Comparison of ENCODE assay signal across 18 cellular contexts in the genomic region with DNA sequence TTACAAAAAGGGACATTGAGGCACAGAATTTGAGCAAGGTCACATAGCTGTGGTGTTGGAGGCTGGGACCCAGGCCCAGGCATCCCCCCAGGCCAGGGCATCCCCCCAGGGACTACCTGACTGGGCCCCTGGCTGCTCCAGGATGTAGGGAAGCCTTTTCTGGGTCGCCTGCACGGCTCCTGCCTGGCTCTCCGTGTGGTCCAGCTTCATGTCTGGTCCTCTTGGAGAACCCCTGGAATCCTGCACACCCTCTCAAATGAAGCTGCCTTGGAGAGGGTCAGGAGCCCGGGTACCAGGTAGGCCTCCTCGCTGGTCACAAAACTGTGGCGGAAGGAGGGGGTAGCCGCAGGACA. TPM values are rescaled to one million over a fixed set of nuclear protein-coding genes. Genes with fewer than 3 reads are reported as not detected.
A peak's percentile ranks its signal among the peaks of the same experiment; 100 is the strongest.
DNase-seq lines count a peak whose midpoint lies in the region; ATAC-seq and TF ChIP-seq lines count a peak whose summit lies in the region.
"Had no signal": no experiment of that assay in that cellular context is flagged by ENCODE, and none has a peak within 500 bp of the region (broad histone marks: within the 10 kb centered on the region; RNA-seq: fewer than 3 reads in every experiment).

No MANE protein-coding gene starts in this region.

- H3K27ac ChIP-seq in KMS-11 = no peak overlapping the region
- H3K27ac ChIP-seq in spleen = no peak overlapping the region

- peak overlapping the region; percentile 75; the same call in 1 of the 2 replicates for H2AFZ ChIP-seq in KMS-11 (ENCODE audit: low read depth)

- no peak overlapping the region for H3K4me2 ChIP-seq in KMS-11

- H3K9ac ChIP-seq in KMS-11 = no peak overlapping the region
- H3K9ac ChIP-seq in iPS-15b (ENCODE audit: low read depth, low read length) = peak overlapping the region; percentile 8

- H3K27me3 ChIP-seq in KMS-11 (ENCODE audit: insufficient read depth, low read depth) = no peaks in the 10 kb centered on the region
- peaks cover 20% of the 10 kb centered on the region for H3K27me3 ChIP-seq in iPS-15b (ENCODE audit: control insufficient read depth, insufficient read depth, low read length)
- peaks cover 0 to 77% (median 7%) of the 10 kb centered on the region in 7 donors for H3K27me3 ChIP-seq in spleen (replicated peaks in 1 of 7)

- intact Hi-C loops in Right ventricle myocardium inferior (cut with DNase I) (no loop called here), left cardiac atrium (cut with DNase I) (no loop called here), spleen (cut with DNase I; ENCODE audit: low total_unique reads) (no loop called here)

- 84 to 99% (median 95%) methylated on average over 7 of the region's 7 CpGs for WGBS in spleen, 5 donors

- no peak for TF ChIP-seq POLR2A in spleen (IDR thresholded peaks at IDR 0.05)

- H3K4me3 ChIP-seq in KMS-11 (IDR thresholded peaks at IDR 0.05; ENCODE audit: insufficient read depth, low read depth, low read length) (no peak overlapping the region), iPS-15b (ENCODE audit: low read depth, low read length) (no peak overlapping the region), spleen (no peak overlapping the region)

- peaks cover 10% of the 10 kb centered on the region for H3K4me1 ChIP-seq in KMS-11 (ENCODE audit: low read depth, poor library complexity, severe bottlenecking)
- peaks cover 3% of the 10 kb centered on the region for H3K4me1 ChIP-seq in iPS-15b (ENCODE audit: control insufficient read depth, insufficient read depth, low read length)
- peaks cover 0 to 21% (median 16%) of the 10 kb centered on the region in 6 donors for H3K4me1 ChIP-seq in spleen

- H4K20me1 ChIP-seq in KMS-11 (ENCODE audit: insufficient read depth) = no peaks in the 10 kb centered on the region

- no peak for ATAC-seq in Right ventricle myocardium inferior
- no peak for ATAC-seq in left cardiac atrium

- H3K36me3 ChIP-seq in KMS-11 (ENCODE audit: insufficient read depth) = no peaks in the 10 kb centered on the region
- H3K36me3 ChIP-seq in iPS-15b (ENCODE audit: control insufficient read depth, insufficient read depth, low read length) = peaks cover 7% of the 10 kb centered on the region
- no peaks in the 10 kb centered on the region for H3K36me3 ChIP-seq in spleen

- TF ChIP-seq CTCF in KMS-11 (conservative IDR thresholded peaks at IDR 0.05; ENCODE audit: low read depth, low read length) (no peak), spleen (IDR thresholded peaks at IDR 0.05 in 8 of 11, conservative IDR thresholded peaks at IDR 0.05 in 3 of 11) (no peak)

- H3K9me3 ChIP-seq in iPS-15b (ENCODE audit: control insufficient read depth, insufficient read depth, low read length) = no peaks in the 10 kb centered on the region
- no peaks in the 10 kb centered on the region for H3K9me3 ChIP-seq in spleen

- no peaks in the 10 kb centered on the region for H3K79me2 ChIP-seq in KMS-11 (ENCODE audit: insufficient read depth, low read depth)

- DNase-seq in Right ventricle myocardium inferior (ENCODE audit: missing footprints) = peak; percentile 22
- DNase-seq in left cardiac atrium = no peak
- DNase-seq in spleen = peak; percentile 63
- DNase-seq in H4 (ENCODE audit: low spot score) = no peak
- DNase-seq in NCI-H345 (lab: John Stamatoyannopoulos, UW) = no peak
- no peak for DNase-seq in activated gamma-delta T cell (lab: John Stamatoyannopoulos, UW)
- DNase-seq: CD4-positive, CD25-positive, alpha-beta regulatory T cell; DMS53; NCI-H1048; NCI-H446; PC-3 had no signal

RNA-seq across cellular contexts. Expression of gene CELSR2, which starts 0.9 kb away (rescaled TPM):
- total RNA-seq in Right ventricle myocardium inferior (6.5 TPM), left cardiac atrium (10 to 100 TPM; 15.6 to 21.1 TPM), spleen (1 to 10 TPM in 5 of 7 donors, under 1 TPM in 2; 0.79 to 2.9 (median 1.4) TPM)
- under 1 TPM; 0.20 to 0.54 (median 0.46) TPM for polyA plus RNA-seq in spleen
- total RNA-seq in H4 (2014; rRNA removed; shearing (Covaris generic)) = 1.7 and 1.9 TPM in 2 replicates

RNA-seq across cellular contexts. Expression of gene PSRC1, which starts 34.5 kb away (rescaled TPM):
- 1.2 TPM for total RNA-seq in Right ventricle myocardium inferior
- 1 to 10 TPM; 2.3 to 2.5 TPM for total RNA-seq in left cardiac atrium
- 1 to 10 TPM; 2.0 to 9.3 (median 3.1) TPM for total RNA-seq in spleen
- polyA plus RNA-seq in spleen = 1 to 10 TPM; 3.5 to 3.9 (median 3.5) TPM
- total RNA-seq in H4 (2014; rRNA removed; shearing (Covaris generic)) = 24.5 and 39.4 TPM in 2 replicates

RNA-seq across cellular contexts. Expression of gene SARS1, which starts 34.7 kb away (rescaled TPM):
- total RNA-seq in Right ventricle myocardium inferior = 97.6 TPM
- total RNA-seq in left cardiac atrium = 100 to 1,000 TPM; 109 to 141 TPM
- total RNA-seq in spleen = 100 to 1,000 TPM in 3 of 7 donors, 10 to 100 TPM in 4; 98.5 to 138 (median 99.4) TPM
- polyA plus RNA-seq in spleen = 10 to 100 TPM; 47.2 to 63.2 (median 50.1) TPM
- total RNA-seq in H4 (2014; rRNA removed; shearing (Covaris generic)) = 227 and 230 TPM in 2 replicates

RNA-seq across cellular contexts. Expression of gene MYBPHL, which starts 58.4 kb away (rescaled TPM):
- not detected for total RNA-seq in Right ventricle myocardium inferior
- total RNA-seq in left cardiac atrium = 100 to 1,000 TPM; 220 to 239 TPM
- not detected for total RNA-seq in spleen
- not detected for polyA plus RNA-seq in spleen
- total RNA-seq in H4 (2014; rRNA removed; shearing (Covaris generic)) = not detected in 2 replicates
- total RNA-seq: A172; CD4-positive, CD25-positive, alpha-beta regulatory T cell; G401; H7; HT1080; M059J; PC-3 had no signal
- polyA plus RNA-seq: CD4-positive, CD25-positive, alpha-beta regulatory T cell had no signal

Comparison
In these comparisons a context has a peak if more than half of its experiments do, and no peak if none do; other contexts are left out.
1. DNase-seq: peak in Right ventricle myocardium inferior (single experiment) and spleen (single experiment); none in left cardiac atrium (single experiment), H4 (single experiment), NCI-H345 (single experiment) and activated gamma-delta T cell (single experiment).